ENCODE assay signal across 1 cellular context in the genomic region with DNA sequence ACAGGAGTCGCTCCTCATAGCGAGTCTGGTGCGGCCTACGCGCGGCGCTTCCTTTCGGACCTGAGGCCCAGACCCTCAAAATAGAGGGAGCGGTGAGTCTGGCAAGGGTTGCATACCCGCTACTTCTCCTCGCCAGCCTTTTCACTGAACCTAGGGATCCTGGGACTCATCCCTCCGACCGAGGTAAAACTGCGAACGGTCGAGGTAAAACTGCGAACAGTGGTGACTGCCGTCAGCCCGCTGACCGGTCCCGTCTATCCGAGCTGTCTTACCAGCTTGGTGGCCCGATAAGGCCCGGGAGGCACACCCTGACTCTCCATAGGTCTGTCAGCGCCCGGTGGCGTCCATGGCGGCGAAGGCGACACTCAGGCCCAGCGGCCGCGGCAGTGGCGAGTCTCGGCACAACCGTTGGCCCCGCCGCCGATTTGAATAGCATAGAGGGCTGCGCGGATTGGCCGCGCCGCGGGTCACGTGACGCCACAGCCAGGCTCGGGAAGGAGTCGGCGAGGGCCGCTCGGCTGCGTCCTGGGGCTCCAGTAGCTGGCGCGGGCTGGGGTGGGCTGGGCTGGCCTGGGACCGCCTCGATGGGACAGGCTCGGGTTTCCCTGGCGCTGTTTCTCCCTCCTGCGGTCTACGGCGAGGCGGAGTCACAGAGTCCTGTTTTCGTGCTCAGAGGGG.
TF ChIP-seq lines count a peak whose summit lies in the region.

A gene with protein sequence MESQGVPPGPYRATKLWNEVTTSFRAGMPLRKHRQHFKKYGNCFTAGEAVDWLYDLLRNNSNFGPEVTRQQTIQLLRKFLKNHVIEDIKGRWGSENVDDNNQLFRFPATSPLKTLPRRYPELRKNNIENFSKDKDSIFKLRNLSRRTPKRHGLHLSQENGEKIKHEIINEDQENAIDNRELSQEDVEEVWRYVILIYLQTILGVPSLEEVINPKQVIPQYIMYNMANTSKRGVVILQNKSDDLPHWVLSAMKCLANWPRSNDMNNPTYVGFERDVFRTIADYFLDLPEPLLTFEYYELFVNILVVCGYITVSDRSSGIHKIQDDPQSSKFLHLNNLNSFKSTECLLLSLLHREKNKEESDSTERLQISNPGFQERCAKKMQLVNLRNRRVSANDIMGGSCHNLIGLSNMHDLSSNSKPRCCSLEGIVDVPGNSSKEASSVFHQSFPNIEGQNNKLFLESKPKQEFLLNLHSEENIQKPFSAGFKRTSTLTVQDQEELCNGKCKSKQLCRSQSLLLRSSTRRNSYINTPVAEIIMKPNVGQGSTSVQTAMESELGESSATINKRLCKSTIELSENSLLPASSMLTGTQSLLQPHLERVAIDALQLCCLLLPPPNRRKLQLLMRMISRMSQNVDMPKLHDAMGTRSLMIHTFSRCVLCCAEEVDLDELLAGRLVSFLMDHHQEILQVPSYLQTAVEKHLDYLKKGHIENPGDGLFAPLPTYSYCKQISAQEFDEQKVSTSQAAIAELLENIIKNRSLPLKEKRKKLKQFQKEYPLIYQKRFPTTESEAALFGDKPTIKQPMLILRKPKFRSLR (minus strand): TSS at position 403 of the 678 bp plus-strand sequence. CDS start 83 bp downstream, at position 320.

TF ChIP-seq in HepG2, 621 proteins besides CTCF, POLR2A, EP300 and RAD21 (continued from another document and continues in another):
- TF ChIP-seq, protein P1, sequence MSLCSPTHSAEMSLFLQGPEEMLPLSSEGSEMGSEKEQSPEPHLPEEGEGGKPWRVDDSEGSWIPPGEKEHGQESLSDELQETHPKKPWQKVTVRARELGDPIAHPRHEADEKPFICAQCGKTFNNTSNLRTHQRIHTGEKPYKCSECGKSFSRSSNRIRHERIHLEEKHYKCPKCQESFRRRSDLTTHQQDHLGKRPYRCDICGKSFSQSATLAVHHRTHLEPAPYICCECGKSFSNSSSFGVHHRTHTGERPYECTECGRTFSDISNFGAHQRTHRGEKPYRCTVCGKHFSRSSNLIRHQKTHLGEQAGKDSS (CRISPR knock-in tag; IDR thresholded peaks at IDR 0.05; ENCODE audit: borderline replicate concordance, low read depth), result peak; percentile 78
- TF ChIP-seq ATRX (CRISPR knock-in tag; IDR thresholded peaks at IDR 0.05; ENCODE audit: borderline replicate concordance), result no peak
- no peak; the same call in 1 of the 2 replicates for TF ChIP-seq ZNF331 (CRISPR knock-in tag; IDR thresholded peaks at IDR 0.05)
- no peak for TF ChIP-seq HMG20A (CRISPR knock-in tag; IDR thresholded peaks at IDR 0.05; ENCODE audit: borderline replicate concordance)
- no peak for TF ChIP-seq ZNF577 (CRISPR knock-in tag; IDR thresholded peaks at IDR 0.05; ENCODE audit: borderline replicate concordance, low read depth)
- no peak for TF ChIP-seq PAF1 (CRISPR knock-in tag; IDR thresholded peaks at IDR 0.05)
- TF ChIP-seq ZNF431 (CRISPR knock-in tag; IDR thresholded peaks at IDR 0.05; ENCODE audit: borderline replicate concordance, low read depth), result no peak; the same call in 1 of the 2 replicates
- TF ChIP-seq ZNF296 (CRISPR knock-in tag; conservative IDR thresholded peaks at IDR 0.05), result 0 out of 2 replicates have a peak, but pooled peaks have one; percentile 35
- TF ChIP-seq TEAD3 (CRISPR knock-in tag; optimal IDR thresholded peaks at IDR 0.05; ENCODE audit: borderline replicate concordance), result peak; percentile 6
- peak; percentile 65; the same call in 1 of the 2 replicates for TF ChIP-seq ZNF552 (CRISPR knock-in tag; IDR thresholded peaks at IDR 0.05; ENCODE audit: borderline replicate concordance)
- TF ChIP-seq CBX5 (CRISPR knock-in tag; IDR thresholded peaks at IDR 0.05; ENCODE audit: borderline replicate concordance), result no peak
- no peak for TF ChIP-seq SRF (IDR thresholded peaks at IDR 0.05; ENCODE audit: low read depth, low read length)
- TF ChIP-seq KDM1A (CRISPR knock-in tag; IDR thresholded peaks at IDR 0.05), result no peak
- no peak for TF ChIP-seq ZNF776 (CRISPR knock-in tag; IDR thresholded peaks at IDR 0.05)
- peak; percentile 84; the same call in 1 of the 2 replicates for TF ChIP-seq ZSCAN21 (CRISPR knock-in tag; IDR thresholded peaks at IDR 0.05; ENCODE audit: borderline replicate concordance)
- no peak; the same call in 1 of the 2 replicates for TF ChIP-seq MYC (CRISPR knock-in tag; IDR thresholded peaks at IDR 0.05; ENCODE audit: borderline replicate concordance)
- TF ChIP-seq ZFP90 (CRISPR knock-in tag; IDR thresholded peaks at IDR 0.05; ENCODE audit: borderline replicate concordance), result no peak
- TF ChIP-seq ZNF567 (CRISPR knock-in tag; IDR thresholded peaks at IDR 0.05; ENCODE audit: borderline replicate concordance), result no peak
- TF ChIP-seq ZNF33A (CRISPR knock-in tag; IDR thresholded peaks at IDR 0.05; ENCODE audit: borderline replicate concordance), result no peak
- TF ChIP-seq CBX2 (IDR thresholded peaks at IDR 0.05; ENCODE audit: low read depth, low read length), result no peak
- TF ChIP-seq CBX2 (CRISPR knock-in tag; IDR thresholded peaks at IDR 0.05; ENCODE audit: low read depth), result 0 out of 2 replicates have a peak, but pooled peaks have one; percentile 62
- no peak for TF ChIP-seq DNMT1 (CRISPR knock-in tag; IDR thresholded peaks at IDR 0.05)
- TF ChIP-seq KDM2A (CRISPR knock-in tag; IDR thresholded peaks at IDR 0.05; ENCODE audit: borderline replicate concordance, low read depth), result peak; percentile 79; the same call in 1 of the 2 replicates
- TF ChIP-seq NFYC (CRISPR knock-in tag; IDR thresholded peaks at IDR 0.05), result peak; percentile 89
- no peak for TF ChIP-seq YEATS2 (CRISPR knock-in tag; IDR thresholded peaks at IDR 0.05; ENCODE audit: borderline replicate concordance)
- TF ChIP-seq, protein P2, sequence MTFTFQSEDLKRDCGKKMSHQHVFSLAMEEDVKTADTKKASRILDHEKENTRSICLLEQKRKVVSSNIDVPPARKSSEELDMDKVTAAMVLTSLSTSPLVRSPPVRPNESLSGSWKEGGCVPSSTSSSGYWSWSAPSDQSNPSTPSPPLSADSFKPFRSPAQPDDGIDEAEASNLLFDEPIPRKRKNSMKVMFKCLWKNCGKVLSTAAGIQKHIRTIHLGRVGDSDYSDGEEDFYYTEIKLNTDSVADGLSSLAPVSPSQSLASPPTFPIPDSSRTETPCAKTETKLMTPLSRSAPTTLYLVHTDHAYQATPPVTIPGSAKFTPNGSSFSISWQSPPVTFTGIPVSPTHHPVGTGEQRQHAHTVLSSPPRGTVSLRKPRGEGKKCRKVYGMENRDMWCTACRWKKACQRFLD (CRISPR knock-in tag; IDR thresholded peaks at IDR 0.05; ENCODE audit: borderline replicate concordance), result no peak
- TF ChIP-seq, protein P3, sequence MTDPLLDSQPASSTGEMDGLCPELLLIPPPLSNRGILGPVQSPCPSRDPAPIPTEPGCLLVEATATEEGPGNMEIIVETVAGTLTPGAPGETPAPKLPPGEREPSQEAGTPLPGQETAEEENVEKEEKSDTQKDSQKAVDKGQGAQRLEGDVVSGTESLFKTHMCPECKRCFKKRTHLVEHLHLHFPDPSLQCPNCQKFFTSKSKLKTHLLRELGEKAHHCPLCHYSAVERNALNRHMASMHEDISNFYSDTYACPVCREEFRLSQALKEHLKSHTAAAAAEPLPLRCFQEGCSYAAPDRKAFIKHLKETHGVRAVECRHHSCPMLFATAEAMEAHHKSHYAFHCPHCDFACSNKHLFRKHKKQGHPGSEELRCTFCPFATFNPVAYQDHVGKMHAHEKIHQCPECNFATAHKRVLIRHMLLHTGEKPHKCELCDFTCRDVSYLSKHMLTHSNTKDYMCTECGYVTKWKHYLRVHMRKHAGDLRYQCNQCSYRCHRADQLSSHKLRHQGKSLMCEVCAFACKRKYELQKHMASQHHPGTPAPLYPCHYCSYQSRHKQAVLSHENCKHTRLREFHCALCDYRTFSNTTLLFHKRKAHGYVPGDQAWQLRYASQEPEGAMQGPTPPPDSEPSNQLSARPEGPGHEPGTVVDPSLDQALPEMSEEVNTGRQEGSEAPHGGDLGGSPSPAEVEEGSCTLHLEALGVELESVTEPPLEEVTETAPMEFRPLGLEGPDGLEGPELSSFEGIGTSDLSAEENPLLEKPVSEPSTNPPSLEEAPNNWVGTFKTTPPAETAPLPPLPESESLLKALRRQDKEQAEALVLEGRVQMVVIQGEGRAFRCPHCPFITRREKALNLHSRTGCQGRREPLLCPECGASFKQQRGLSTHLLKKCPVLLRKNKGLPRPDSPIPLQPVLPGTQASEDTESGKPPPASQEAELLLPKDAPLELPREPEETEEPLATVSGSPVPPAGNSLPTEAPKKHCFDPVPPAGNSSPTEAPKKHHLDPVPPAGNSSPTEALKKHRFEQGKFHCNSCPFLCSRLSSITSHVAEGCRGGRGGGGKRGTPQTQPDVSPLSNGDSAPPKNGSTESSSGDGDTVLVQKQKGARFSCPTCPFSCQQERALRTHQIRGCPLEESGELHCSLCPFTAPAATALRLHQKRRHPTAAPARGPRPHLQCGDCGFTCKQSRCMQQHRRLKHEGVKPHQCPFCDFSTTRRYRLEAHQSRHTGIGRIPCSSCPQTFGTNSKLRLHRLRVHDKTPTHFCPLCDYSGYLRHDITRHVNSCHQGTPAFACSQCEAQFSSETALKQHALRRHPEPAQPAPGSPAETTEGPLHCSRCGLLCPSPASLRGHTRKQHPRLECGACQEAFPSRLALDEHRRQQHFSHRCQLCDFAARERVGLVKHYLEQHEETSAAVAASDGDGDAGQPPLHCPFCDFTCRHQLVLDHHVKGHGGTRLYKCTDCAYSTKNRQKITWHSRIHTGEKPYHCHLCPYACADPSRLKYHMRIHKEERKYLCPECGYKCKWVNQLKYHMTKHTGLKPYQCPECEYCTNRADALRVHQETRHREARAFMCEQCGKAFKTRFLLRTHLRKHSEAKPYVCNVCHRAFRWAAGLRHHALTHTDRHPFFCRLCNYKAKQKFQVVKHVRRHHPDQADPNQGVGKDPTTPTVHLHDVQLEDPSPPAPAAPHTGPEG (CRISPR knock-in tag; IDR thresholded peaks at IDR 0.05), result no peak
- TF ChIP-seq ZIK1 (CRISPR knock-in tag; IDR thresholded peaks at IDR 0.05; ENCODE audit: borderline replicate concordance, low read depth), result no peak; the same call in 1 of the 2 replicates
- TF ChIP-seq PHB2 (IDR thresholded peaks at IDR 0.05; ENCODE audit: partially characterized antibody), result no peak
- no peak for TF ChIP-seq GABPA (IDR thresholded peaks at IDR 0.05; ENCODE audit: low read depth, low read length)
- TF ChIP-seq GABPA (CRISPR knock-in tag; IDR thresholded peaks at IDR 0.05; ENCODE audit: low read depth), result no peak
- no peak for TF ChIP-seq ZNF839 (CRISPR knock-in tag; IDR thresholded peaks at IDR 0.05; ENCODE audit: borderline replicate concordance)
- TF ChIP-seq ZNF367 (CRISPR knock-in tag; IDR thresholded peaks at IDR 0.05; ENCODE audit: borderline replicate concordance), result no peak
- no peak for TF ChIP-seq PRPF4 (IDR thresholded peaks at IDR 0.05; ENCODE audit: low read depth, low read length, poor library complexity, severe bottlenecking)
- no peak for TF ChIP-seq HMGA1 (CRISPR knock-in tag; conservative IDR thresholded peaks at IDR 0.05)
- TF ChIP-seq, protein P4, sequence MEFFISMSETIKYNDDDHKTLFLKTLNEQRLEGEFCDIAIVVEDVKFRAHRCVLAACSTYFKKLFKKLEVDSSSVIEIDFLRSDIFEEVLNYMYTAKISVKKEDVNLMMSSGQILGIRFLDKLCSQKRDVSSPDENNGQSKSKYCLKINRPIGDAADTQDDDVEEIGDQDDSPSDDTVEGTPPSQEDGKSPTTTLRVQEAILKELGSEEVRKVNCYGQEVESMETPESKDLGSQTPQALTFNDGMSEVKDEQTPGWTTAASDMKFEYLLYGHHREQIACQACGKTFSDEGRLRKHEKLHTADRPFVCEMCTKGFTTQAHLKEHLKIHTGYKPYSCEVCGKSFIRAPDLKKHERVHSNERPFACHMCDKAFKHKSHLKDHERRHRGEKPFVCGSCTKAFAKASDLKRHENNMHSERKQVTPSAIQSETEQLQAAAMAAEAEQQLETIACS (CRISPR knock-in tag; IDR thresholded peaks at IDR 0.05), result no peak
- TF ChIP-seq, protein P5, sequence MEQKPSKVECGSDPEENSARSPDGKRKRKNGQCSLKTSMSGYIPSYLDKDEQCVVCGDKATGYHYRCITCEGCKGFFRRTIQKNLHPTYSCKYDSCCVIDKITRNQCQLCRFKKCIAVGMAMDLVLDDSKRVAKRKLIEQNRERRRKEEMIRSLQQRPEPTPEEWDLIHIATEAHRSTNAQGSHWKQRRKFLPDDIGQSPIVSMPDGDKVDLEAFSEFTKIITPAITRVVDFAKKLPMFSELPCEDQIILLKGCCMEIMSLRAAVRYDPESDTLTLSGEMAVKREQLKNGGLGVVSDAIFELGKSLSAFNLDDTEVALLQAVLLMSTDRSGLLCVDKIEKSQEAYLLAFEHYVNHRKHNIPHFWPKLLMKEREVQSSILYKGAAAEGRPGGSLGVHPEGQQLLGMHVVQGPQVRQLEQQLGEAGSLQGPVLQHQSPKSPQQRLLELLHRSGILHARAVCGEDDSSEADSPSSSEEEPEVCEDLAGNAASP (CRISPR knock-in tag; IDR thresholded peaks at IDR 0.05; ENCODE audit: borderline replicate concordance), result no peak
- TF ChIP-seq NPAS2 (CRISPR knock-in tag; IDR thresholded peaks at IDR 0.05; ENCODE audit: borderline replicate concordance), result no peak
- peak; percentile 70; the same call in 1 of the 2 replicates for TF ChIP-seq PAX8 (CRISPR knock-in tag; IDR thresholded peaks at IDR 0.05; ENCODE audit: borderline replicate concordance)
- no peak for TF ChIP-seq AKAP8 (CRISPR knock-in tag; IDR thresholded peaks at IDR 0.05)
- TF ChIP-seq RAD51 (IDR thresholded peaks at IDR 0.05; ENCODE audit: borderline replicate concordance), result peak; percentile 97
- 0 out of 2 replicates have a peak, but pooled peaks have one; percentile 56 for TF ChIP-seq FOXK1 (CRISPR knock-in tag; IDR thresholded peaks at IDR 0.05; ENCODE audit: borderline replicate concordance, low read depth)
- TF ChIP-seq, protein P6, sequence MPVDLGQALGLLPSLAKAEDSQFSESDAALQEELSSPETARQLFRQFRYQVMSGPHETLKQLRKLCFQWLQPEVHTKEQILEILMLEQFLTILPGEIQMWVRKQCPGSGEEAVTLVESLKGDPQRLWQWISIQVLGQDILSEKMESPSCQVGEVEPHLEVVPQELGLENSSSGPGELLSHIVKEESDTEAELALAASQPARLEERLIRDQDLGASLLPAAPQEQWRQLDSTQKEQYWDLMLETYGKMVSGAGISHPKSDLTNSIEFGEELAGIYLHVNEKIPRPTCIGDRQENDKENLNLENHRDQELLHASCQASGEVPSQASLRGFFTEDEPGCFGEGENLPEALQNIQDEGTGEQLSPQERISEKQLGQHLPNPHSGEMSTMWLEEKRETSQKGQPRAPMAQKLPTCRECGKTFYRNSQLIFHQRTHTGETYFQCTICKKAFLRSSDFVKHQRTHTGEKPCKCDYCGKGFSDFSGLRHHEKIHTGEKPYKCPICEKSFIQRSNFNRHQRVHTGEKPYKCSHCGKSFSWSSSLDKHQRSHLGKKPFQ (CRISPR knock-in tag; IDR thresholded peaks at IDR 0.05; ENCODE audit: insufficient replicate concordance), result no peak
- TF ChIP-seq SMAD1 (CRISPR knock-in tag; IDR thresholded peaks at IDR 0.05; ENCODE audit: borderline replicate concordance, low read depth), result no peak
- TF ChIP-seq KDM3A (CRISPR knock-in tag; IDR thresholded peaks at IDR 0.05; ENCODE audit: low read depth), result peak; percentile 58; the same call in 1 of the 2 replicates
- no peak for TF ChIP-seq ZFP36L2 (CRISPR knock-in tag; IDR thresholded peaks at IDR 0.05)
- no peak for TF ChIP-seq KLF13 (CRISPR knock-in tag; IDR thresholded peaks at IDR 0.05)
- TF ChIP-seq ZNF546 (CRISPR knock-in tag; conservative IDR thresholded peaks at IDR 0.05), result 0 out of 2 replicates have a peak, but pooled peaks have one; percentile 34
- TF ChIP-seq, protein P7, sequence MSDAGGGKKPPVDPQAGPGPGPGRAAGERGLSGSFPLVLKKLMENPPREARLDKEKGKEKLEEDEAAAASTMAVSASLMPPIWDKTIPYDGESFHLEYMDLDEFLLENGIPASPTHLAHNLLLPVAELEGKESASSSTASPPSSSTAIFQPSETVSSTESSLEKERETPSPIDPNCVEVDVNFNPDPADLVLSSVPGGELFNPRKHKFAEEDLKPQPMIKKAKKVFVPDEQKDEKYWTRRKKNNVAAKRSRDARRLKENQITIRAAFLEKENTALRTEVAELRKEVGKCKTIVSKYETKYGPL (CRISPR knock-in tag; IDR thresholded peaks at IDR 0.05), result no peak
